ENCODE assay signal across 1 cellular context in genomic region chr10:1036341-1036791, GRCh38.
A peak's percentile ranks its signal among the peaks of the same experiment; 100 is the strongest.
TF ChIP-seq lines count a peak whose summit lies in the region.

No MANE protein-coding gene starts in this region.

TF ChIP-seq in GM12878, 131 proteins besides CTCF, POLR2A, EP300 and RAD21 (continues in another document):
- TF ChIP-seq ZBTB40 (IDR thresholded peaks at IDR 0.05; ENCODE audit: borderline replicate concordance) (no peak), GABPA (IDR thresholded peaks at IDR 0.05; ENCODE audit: low read depth) (no peak), TCF3 (IDR thresholded peaks at IDR 0.05; ENCODE audit: borderline replicate concordance, insufficient read depth, low read depth, low read length) (peak; percentile 85), NR2C1 (IDR thresholded peaks at IDR 0.05) (no peak), FOXK2 (IDR thresholded peaks at IDR 0.05) (no peak), PBX3 (IDR thresholded peaks at IDR 0.05; ENCODE audit: insufficient replicate concordance, low read depth, low read length) (no peak), BCL11A (IDR thresholded peaks at IDR 0.05; ENCODE audit: low read depth, low read length) (no peak), RCOR1 (conservative IDR thresholded peaks at IDR 0.05; ENCODE audit: low read depth, low read length) (no peak), BMI1 (IDR thresholded peaks at IDR 0.05; ENCODE audit: borderline replicate concordance) (no peak), IRF4 (IDR thresholded peaks at IDR 0.05; ENCODE audit: low read depth, low read length) (peak; percentile 53; the same call in 1 of the 2 replicates), RELA (IDR thresholded peaks at IDR 0.05; ENCODE audit: borderline replicate concordance, partially characterized antibody) (no peak), ATF2 (IDR thresholded peaks at IDR 0.05; ENCODE audit: low read length) (no peak), HDAC6 (IDR thresholded peaks at IDR 0.05; ENCODE audit: unreplicated experiment) (no peak), TCF7 (IDR thresholded peaks at IDR 0.05; ENCODE audit: borderline replicate concordance) (no peak), CREB1 (IDR thresholded peaks at IDR 0.05; ENCODE audit: low read depth) (peak; percentile 46; the same call in 1 of the 2 replicates), RUNX3 (IDR thresholded peaks at IDR 0.05; ENCODE audit: low read length) (no peak; the same call in 1 of the 2 replicates), SMARCA5 (IDR thresholded peaks at IDR 0.05) (no peak), IKZF2 (IDR thresholded peaks at IDR 0.05) (no peak), ASH2L (IDR thresholded peaks at IDR 0.05; ENCODE audit: borderline replicate concordance, low read depth) (no peak), FOS (IDR thresholded peaks at IDR 0.05; ENCODE audit: borderline replicate concordance, extremely low read depth, insufficient read length) (no peak), FOXM1 (IDR thresholded peaks at IDR 0.05; ENCODE audit: low read depth, low read length) (no peak; the same call in 1 of the 2 replicates), SKIL (IDR thresholded peaks at IDR 0.05; ENCODE audit: low read depth, poor library complexity, severe bottlenecking) (no peak), SUPT20H (IDR thresholded peaks at IDR 0.05; ENCODE audit: borderline replicate concordance, control insufficient read depth, low read depth, low read length) (no peak), POU2F2 (IDR thresholded peaks at IDR 0.05; ENCODE audit: borderline replicate concordance, low read depth, low read length) (no peak), YY1 (IDR thresholded peaks at IDR 0.05; ENCODE audit: low read depth, low read length) (no peak), NFIC (IDR thresholded peaks at IDR 0.05; ENCODE audit: low read depth, low read length) (peak; percentile 19; the same call in 1 of the 2 replicates), NKRF (conservative IDR thresholded peaks at IDR 0.05) (no peak), ZNF24 (IDR thresholded peaks at IDR 0.05) (no peak), ZNF207 (IDR thresholded peaks at IDR 0.05; ENCODE audit: borderline replicate concordance) (no peak), E2F8 (IDR thresholded peaks at IDR 0.05; ENCODE audit: low read depth, partially characterized antibody) (no peak), SRF (IDR thresholded peaks at IDR 0.05; ENCODE audit: low read depth in 2 of 2, low read length in 2 of 2) (no peak), MEF2A (IDR thresholded peaks at IDR 0.05; ENCODE audit: insufficient read depth, low read depth, low read length) (no peak), ZBTB33 (IDR thresholded peaks at IDR 0.05) (no peak), GATAD2B (conservative IDR thresholded peaks at IDR 0.05; ENCODE audit: low read depth) (no peak), HCFC1 (IDR thresholded peaks at IDR 0.05; ENCODE audit: low read length) (no peak), RELB (IDR thresholded peaks at IDR 0.05; ENCODE audit: low read depth) (no peak), HDAC2 (IDR thresholded peaks at IDR 0.05) (no peak), ZSCAN29 (IDR thresholded peaks at IDR 0.05) (no peak), SMAD5 (IDR thresholded peaks at IDR 0.05; ENCODE audit: low read depth) (no peak), ZNF592 (IDR thresholded peaks at IDR 0.05) (no peak), YBX1 (IDR thresholded peaks at IDR 0.05) (no peak)
